9 cellular contexts compared by ENCODE assay signal in genomic region chr1:224435999-224436398, GRCh38. TPM values are rescaled to one million over a fixed set of nuclear protein-coding genes. Genes with fewer than 3 reads are reported as not detected.
DNase-seq lines count a peak whose midpoint lies in the region; ATAC-seq and TF ChIP-seq lines count a peak whose summit lies in the region.
"Had no signal": no experiment of that assay in that cellular context is flagged by ENCODE, and none has a peak within 500 bp of the region (broad histone marks: within the 10 kb centered on the region; RNA-seq: fewer than 3 reads in every experiment).

No MANE protein-coding gene starts in this region.

- no peaks in the 10 kb centered on the region for H3K9me3 Mint-ChIP-seq in activated naive CD4-positive, alpha-beta T cell treated with anti-CD3 and anti-CD28 coated beads for 36 hours
- no peaks in the 10 kb centered on the region for H3K9me3 Mint-ChIP-seq in activated CD8-positive, alpha-beta T cell treated with anti-CD3 and anti-CD28 coated beads, Interleukin-2, amount 10 ng/mL, durations not matched to agents 7 days and 5 days (ENCODE audit: insufficient read depth)

- TF ChIP-seq CTCF in upper lobe of left lung (IDR thresholded peaks at IDR 0.05) (no peak), WERI-Rb-1 (IDR thresholded peaks at IDR 0.05; ENCODE audit: low read depth, low read length) (no peak)

- H3K9me3 ChIP-seq in upper lobe of left lung (no peaks in the 10 kb centered on the region), WERI-Rb-1 (ENCODE audit: severe bottlenecking) (no peaks in the 10 kb centered on the region)

- 70 to 81% methylated on average over 1 of the region's 1 CpG for WGBS in upper lobe of left lung, 2 donors

- H3K4me3 ChIP-seq in upper lobe of left lung, result peak overlapping the region in 1 of 4 donors; percentile 83
- H3K4me3 ChIP-seq in WERI-Rb-1 (ENCODE audit: low read depth, low read length), result no peak overlapping the region

- no peak for TF ChIP-seq POLR2A in upper lobe of left lung (IDR thresholded peaks at IDR 0.05)

- no peak for TF ChIP-seq EP300 in upper lobe of left lung (IDR thresholded peaks at IDR 0.05)

- peak overlapping the region; percentile 95 for H3K4me3 Mint-ChIP-seq in activated naive CD4-positive, alpha-beta T cell treated with anti-CD3 and anti-CD28 coated beads for 36 hours
- H3K4me3 Mint-ChIP-seq in activated CD8-positive, alpha-beta T cell treated with anti-CD3 and anti-CD28 coated beads, Interleukin-2, amount 10 ng/mL, durations not matched to agents 7 days and 5 days, result peak overlapping the region; percentile 92

- ATAC-seq in activated CD8-positive, alpha-beta T cell treated with anti-CD3 and anti-CD28 coated beads, Interleukin-2, amount 10 ng/mL, durations not matched to agents 7 days and 5 days, result no peak
- no peak for ATAC-seq in upper lobe of left lung (ENCODE audit: low FRiP score in 2 of 2)
- no peak for ATAC-seq in GM19463 (IDR thresholded peaks at IDR 0.05; ENCODE audit: unreplicated experiment)

- H3K27me3 ChIP-seq in upper lobe of left lung, result no peaks in the 10 kb centered on the region
- no peaks in the 10 kb centered on the region for H3K27me3 ChIP-seq in WERI-Rb-1 (ENCODE audit: insufficient read depth, low read depth, severe bottlenecking)

- H3K27me3 Mint-ChIP-seq in activated naive CD4-positive, alpha-beta T cell treated with anti-CD3 and anti-CD28 coated beads for 36 hours (ENCODE audit: low read depth), result no peaks in the 10 kb centered on the region
- no peaks in the 10 kb centered on the region for H3K27me3 Mint-ChIP-seq in activated CD8-positive, alpha-beta T cell treated with anti-CD3 and anti-CD28 coated beads, Interleukin-2, amount 10 ng/mL, durations not matched to agents 7 days and 5 days (ENCODE audit: low read depth)

- peaks cover 23 to 27% (median 26%) of the 10 kb centered on the region in 4 donors for H3K4me1 ChIP-seq in upper lobe of left lung

- H3K36me3 ChIP-seq in upper lobe of left lung (peaks cover 0 to 7% (median 5%) of the 10 kb centered on the region in 4 donors), WERI-Rb-1 (no peaks in the 10 kb centered on the region)

- POLR2A ChIA-PET in activated CD8-positive, alpha-beta T cell treated with anti-CD3 and anti-CD28 coated beads, Interleukin-2, amount 10 ng/mL, durations not matched to agents 7 days and 5 days (lab: Charles Lee), result interaction anchor here (1.2 kb wide), 1 partner anchor 78 kb away, joined by 3 read pairs; no protein-coding TSS in a partner anchor

- intact Hi-C loops in activated naive CD4-positive, alpha-beta T cell treated with anti-CD3 and anti-CD28 coated beads for 36 hours (cut with micrococcal nuclease), result loop anchor here (1.0 to 2.0 kb wide), 5 partner anchors 80 to 591 kb away; partner anchors contain the start of genes CNIH4, DEGS1, NVL and TP53BP2

- H3K36me3 Mint-ChIP-seq in activated naive CD4-positive, alpha-beta T cell treated with anti-CD3 and anti-CD28 coated beads for 36 hours (ENCODE audit: low read depth), result peaks cover 10% of the 10 kb centered on the region
- H3K36me3 Mint-ChIP-seq in activated CD8-positive, alpha-beta T cell treated with anti-CD3 and anti-CD28 coated beads, Interleukin-2, amount 10 ng/mL, durations not matched to agents 7 days and 5 days (ENCODE audit: low read depth), result peaks cover 22% of the 10 kb centered on the region

- no peak for DNase-seq in activated naive CD4-positive, alpha-beta T cell treated with anti-CD3 and anti-CD28 coated beads for 36 hours
- no peak for DNase-seq in activated naive CD4-positive, alpha-beta T cell treated with anti-CD3 and anti-CD28 coated beads, Interleukin-2, amount 50 U/mL, for 16 hours
- no peak for DNase-seq in activated CD8-positive, alpha-beta T cell treated with anti-CD3 and anti-CD28 coated beads, Interleukin-2, amount 10 ng/mL, durations not matched to agents 7 days and 5 days
- peak; percentile 65 for DNase-seq in kidney tubule cell (ENCODE audit: low spot score)
- no peak for DNase-seq in upper lobe of left lung
- no peak for DNase-seq in WERI-Rb-1
- no peak for DNase-seq in COLO829 (ENCODE audit: low spot score)
- DNase-seq: NCI-H1417 treated with DMSO at 0.1 percent for 48 hours had no signal

- H3K4me1 Mint-ChIP-seq in activated naive CD4-positive, alpha-beta T cell treated with anti-CD3 and anti-CD28 coated beads for 36 hours (ENCODE audit: low read depth), result peaks cover 39% of the 10 kb centered on the region
- H3K4me1 Mint-ChIP-seq in activated CD8-positive, alpha-beta T cell treated with anti-CD3 and anti-CD28 coated beads, Interleukin-2, amount 10 ng/mL, durations not matched to agents 7 days and 5 days (ENCODE audit: low read depth), result peaks cover 47% of the 10 kb centered on the region

- CTCF ChIA-PET in activated naive CD4-positive, alpha-beta T cell treated with anti-CD3 and anti-CD28 coated beads for 36 hours (lab: Charles Lee), result interaction anchor here (0.8 to 1.6 kb wide), 2 partner anchors 10 to 21 kb away, joined by 3 to 5 read pairs; no protein-coding TSS in a partner anchor
- CTCF ChIA-PET in activated CD8-positive, alpha-beta T cell treated with anti-CD3 and anti-CD28 coated beads, Interleukin-2, amount 10 ng/mL, durations not matched to agents 7 days and 5 days (lab: Charles Lee), result interaction anchor here (1.0 to 8.1 kb wide), 2 partner anchors 22 to 30 kb away, joined by 3 to 65 read pairs; no protein-coding TSS in a partner anchor

- peak overlapping the region; percentile 95 for H3K27ac Mint-ChIP-seq in activated naive CD4-positive, alpha-beta T cell treated with anti-CD3 and anti-CD28 coated beads for 36 hours
- H3K27ac Mint-ChIP-seq in activated CD8-positive, alpha-beta T cell treated with anti-CD3 and anti-CD28 coated beads, Interleukin-2, amount 10 ng/mL, durations not matched to agents 7 days and 5 days, result peak overlapping the region; percentile 99

- H3K27ac ChIP-seq in upper lobe of left lung (peak overlapping the region; percentile 95 to 99 (median 98)), WERI-Rb-1 (no peak overlapping the region)

RNA-seq across cellular contexts. Expression of gene WDR26, which starts 1.4 kb away (rescaled TPM):
- total RNA-seq in activated naive CD4-positive, alpha-beta T cell treated with anti-CD3 and anti-CD28 coated beads for 36 hours, result 10 to 100 TPM; 44.3 to 45.4 TPM
- total RNA-seq in activated CD8-positive, alpha-beta T cell treated with anti-CD3 and anti-CD28 coated beads, Interleukin-2, amount 10 ng/mL, durations not matched to agents 7 days and 5 days, result 10 to 100 TPM; 63.8 to 66.2 TPM
- total RNA-seq in upper lobe of left lung, result 100 to 1,000 TPM in 3 of 6 donors, 10 to 100 TPM in 3; 75.8 to 145 (median 91.2) TPM
